8 cellular contexts compared by ENCODE assay signal in genomic region chr2:15313657-15314056, GRCh38.
DNase-seq lines count a peak whose midpoint lies in the region; ATAC-seq, FAIRE-seq and TF ChIP-seq lines count a peak whose summit lies in the region.

No MANE protein-coding gene starts in this region.

- ATAC-seq in GM19372 (IDR thresholded peaks at IDR 0.05; ENCODE audit: low read depth, unreplicated experiment) = peak; percentile 60
- peak; percentile 80 for ATAC-seq in HG03097 (IDR thresholded peaks at IDR 0.05; ENCODE audit: low FRiP score, unreplicated experiment)
- peak; percentile 60 for ATAC-seq in activated CD8-positive, alpha-beta T cell treated with anti-CD3 and anti-CD28 coated beads, Interleukin-2, amount 10 ng/mL, durations not matched to agents 7 days and 5 days
- no peak for ATAC-seq in WTC11

- intact Hi-C loops in dorsolateral prefrontal cortex (cut with DNase I) = no loop called here

- no peaks in the 10 kb centered on the region for H3K27me3 Mint-ChIP-seq in activated CD8-positive, alpha-beta T cell treated with anti-CD3 and anti-CD28 coated beads, Interleukin-2, amount 10 ng/mL, durations not matched to agents 7 days and 5 days (ENCODE audit: low read depth)
- no peaks in the 10 kb centered on the region for H3K27me3 Mint-ChIP-seq in WTC11 (ENCODE audit: low read depth)
- H3K27me3 Mint-ChIP-seq in activated T-cell treated with anti-CD3 and anti-CD28 coated beads, Interleukin-2, amount 50 U/mL, for 24 hours = no peaks in the 10 kb centered on the region

- H3K27me3 ChIP-seq in dorsolateral prefrontal cortex = no peaks in the 10 kb centered on the region

- H3K4me3 ChIP-seq in dorsolateral prefrontal cortex = no peak overlapping the region

- peaks cover 71% of the 10 kb centered on the region for H3K4me1 Mint-ChIP-seq in activated CD8-positive, alpha-beta T cell treated with anti-CD3 and anti-CD28 coated beads, Interleukin-2, amount 10 ng/mL, durations not matched to agents 7 days and 5 days (ENCODE audit: low read depth)
- H3K4me1 Mint-ChIP-seq in WTC11 = peaks cover 9% of the 10 kb centered on the region
- H3K4me1 Mint-ChIP-seq in activated T-cell treated with anti-CD3 and anti-CD28 coated beads, Interleukin-2, amount 50 U/mL, for 24 hours (ENCODE audit: low read depth) = peaks cover 50% of the 10 kb centered on the region

- H3K9me3 Mint-ChIP-seq in activated CD8-positive, alpha-beta T cell treated with anti-CD3 and anti-CD28 coated beads, Interleukin-2, amount 10 ng/mL, durations not matched to agents 7 days and 5 days (ENCODE audit: insufficient read depth) = no peaks in the 10 kb centered on the region
- peaks cover 21% of the 10 kb centered on the region for H3K9me3 Mint-ChIP-seq in WTC11
- H3K9me3 Mint-ChIP-seq in activated T-cell treated with anti-CD3 and anti-CD28 coated beads, Interleukin-2, amount 50 U/mL, for 24 hours = peaks cover 14% of the 10 kb centered on the region

- no peak for FAIRE-seq in HTR-8/SVneo (lab: Jason Lieb, UNC)

- H3K36me3 Mint-ChIP-seq in activated CD8-positive, alpha-beta T cell treated with anti-CD3 and anti-CD28 coated beads, Interleukin-2, amount 10 ng/mL, durations not matched to agents 7 days and 5 days (ENCODE audit: low read depth) = peaks cover 58% of the 10 kb centered on the region
- peaks cover 24% of the 10 kb centered on the region for H3K36me3 Mint-ChIP-seq in WTC11
- peaks cover 77% of the 10 kb centered on the region for H3K36me3 Mint-ChIP-seq in activated T-cell treated with anti-CD3 and anti-CD28 coated beads, Interleukin-2, amount 50 U/mL, for 24 hours (ENCODE audit: low read depth)

- peak overlapping the region; percentile 56 for H3K27ac Mint-ChIP-seq in activated CD8-positive, alpha-beta T cell treated with anti-CD3 and anti-CD28 coated beads, Interleukin-2, amount 10 ng/mL, durations not matched to agents 7 days and 5 days
- no peak overlapping the region for H3K27ac Mint-ChIP-seq in WTC11
- no peak overlapping the region for H3K27ac Mint-ChIP-seq in activated T-cell treated with anti-CD3 and anti-CD28 coated beads, Interleukin-2, amount 50 U/mL, for 24 hours

- no peak overlapping the region for H3K27ac ChIP-seq in dorsolateral prefrontal cortex

- DNase-seq in COLO829 (ENCODE audit: low spot score) (peak; percentile 84), WTC11 (ENCODE audit: low spot score) (no peak), HTR-8/SVneo (ENCODE audit: insufficient read length, low spot score) (no peak), dorsolateral prefrontal cortex (no peak)
- no peak for DNase-seq in activated CD8-positive, alpha-beta T cell treated with anti-CD3 and anti-CD28 coated beads, Interleukin-2, amount 10 ng/mL, durations not matched to agents 7 days and 5 days
- no peak for DNase-seq in activated T-cell treated with anti-CD3 and anti-CD28 coated beads, Interleukin-2, amount 50 U/mL, for 24 hours

- H3K4me3 Mint-ChIP-seq in activated CD8-positive, alpha-beta T cell treated with anti-CD3 and anti-CD28 coated beads, Interleukin-2, amount 10 ng/mL, durations not matched to agents 7 days and 5 days = no peak overlapping the region
- no peak overlapping the region for H3K4me3 Mint-ChIP-seq in WTC11
- no peak overlapping the region for H3K4me3 Mint-ChIP-seq in activated T-cell treated with anti-CD3 and anti-CD28 coated beads, Interleukin-2, amount 50 U/mL, for 24 hours

- TF ChIP-seq CTCF in WTC11 (IDR thresholded peaks at IDR 0.05) (no peak), dorsolateral prefrontal cortex (IDR thresholded peaks at IDR 0.05 in 54 of 56, conservative IDR thresholded peaks at IDR 0.05 in 2 of 56; ENCODE audit: low read depth in 1 of 56, partially characterized antibody in 56 of 56) (no peak)

- POLR2A ChIA-PET in activated CD8-positive, alpha-beta T cell treated with anti-CD3 and anti-CD28 coated beads, Interleukin-2, amount 10 ng/mL, durations not matched to agents 7 days and 5 days (lab: Charles Lee) = no interaction called here
- POLR2A ChIA-PET in WTC11 (lab: Charles Lee) = no interaction called here

- CTCF ChIA-PET in activated CD8-positive, alpha-beta T cell treated with anti-CD3 and anti-CD28 coated beads, Interleukin-2, amount 10 ng/mL, durations not matched to agents 7 days and 5 days (lab: Charles Lee) = interaction anchor here (1.1 to 1.5 kb wide), 2 partner anchors 13 to 264 kb away, joined by 3 to 5 read pairs; no protein-coding TSS in a partner anchor
- CTCF ChIA-PET in WTC11 (lab: Charles Lee) = no interaction called here

TF ChIP-seq in WTC11, 78 proteins besides CTCF, POLR2A, EP300 and RAD21:
- TF ChIP-seq NFYB (CRISPR knock-in tag; conservative IDR thresholded peaks at IDR 0.05; ENCODE audit: low read depth) (no peak), FOXJ3 (CRISPR knock-in tag; IDR thresholded peaks at IDR 0.05; ENCODE audit: borderline replicate concordance) (no peak), SP1 (CRISPR knock-in tag; conservative IDR thresholded peaks at IDR 0.05) (no peak), ELF4 (CRISPR knock-in tag; IDR thresholded peaks at IDR 0.05; ENCODE audit: low read depth) (no peak), ZNF671 (CRISPR knock-in tag; IDR thresholded peaks at IDR 0.05) (no peak), RORB (CRISPR knock-in tag; IDR thresholded peaks at IDR 0.05) (no peak), FOXK1 (CRISPR knock-in tag; IDR thresholded peaks at IDR 0.05) (no peak), RELA (CRISPR knock-in tag; IDR thresholded peaks at IDR 0.05; ENCODE audit: borderline replicate concordance) (no peak), CREB1 (CRISPR knock-in tag; IDR thresholded peaks at IDR 0.05) (no peak), ZSCAN18 (CRISPR knock-in tag; IDR thresholded peaks at IDR 0.05) (no peak)
